In the genomic region with DNA sequence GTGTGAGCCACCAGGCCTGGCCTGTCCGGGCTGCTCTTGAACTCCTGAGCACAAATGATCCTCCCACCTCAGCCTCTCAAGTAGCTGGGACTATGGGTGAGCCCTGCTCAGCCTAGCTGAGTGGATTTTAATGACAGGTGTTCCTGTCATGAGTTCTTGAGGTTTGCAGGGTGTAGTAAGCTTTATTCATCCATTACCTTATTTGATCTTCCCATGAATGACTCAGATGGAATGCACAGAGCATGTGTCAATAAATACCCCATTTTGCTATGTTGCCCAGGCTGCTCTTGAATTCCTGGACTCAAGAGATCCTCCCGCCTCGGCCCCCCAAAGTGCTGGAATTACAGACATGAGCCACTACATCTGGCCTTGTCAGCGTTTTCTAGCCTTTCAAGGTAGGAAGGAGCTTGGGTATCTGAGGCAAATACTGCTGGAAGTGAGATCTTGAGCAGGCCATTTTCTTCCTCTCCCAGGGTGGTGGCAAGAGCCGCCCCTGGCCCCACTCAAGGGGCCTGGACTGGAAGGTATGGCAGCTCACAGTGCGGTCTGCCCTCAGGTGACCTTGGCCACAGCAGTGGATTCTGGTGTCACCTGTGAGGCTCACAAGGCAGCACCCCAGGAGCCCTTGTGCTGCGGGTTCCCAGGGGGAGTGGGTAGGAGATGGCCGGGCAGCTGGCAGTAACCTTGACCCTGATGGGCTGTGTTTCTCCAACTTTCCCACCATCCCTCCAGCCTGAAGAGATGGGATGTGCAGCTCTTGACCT, we compare ENCODE assay signal across 1 cellular context.
TF ChIP-seq lines count a peak whose summit lies in the region.

No MANE protein-coding gene starts in this region.

TF ChIP-seq in HEK293, 187 proteins besides CTCF, POLR2A, EP300 and RAD21:
- TF ChIP-seq SP7 (tag by site-specific recombination; IDR thresholded peaks at IDR 0.05), result 0 out of 2 replicates have a peak, but pooled peaks have one; percentile 26
- no peak for TF ChIP-seq ZNF426 (tag by site-specific recombination; IDR thresholded peaks at IDR 0.05)
